ENCODE assay signal across 7 cellular contexts in genomic region chr6:45684476-45684875, GRCh38.
"Had no signal": no experiment of that assay in that cellular context is flagged by ENCODE, and none has a peak within 500 bp of the region (broad histone marks: within the 10 kb centered on the region; RNA-seq: fewer than 3 reads in every experiment).

No MANE protein-coding gene starts in this region.

- H3K9me3 ChIP-seq: HAP-1 had no signal

- ATAC-seq: HCT116, HepG2 had no signal

- H3K36me3 ChIP-seq: HAP-1 had no signal

- H3K4me3 ChIP-seq: GM23248, HAP-1 had no signal

- DNase-seq: GM23248, GOT3, H7 had no signal

- H2AFZ ChIP-seq: GM23248 had no signal

- H3K27ac ChIP-seq: GM23248, HL-60 had no signal

- H3K9ac ChIP-seq: GM23248 had no signal

- H3K4me1 ChIP-seq: HAP-1 had no signal
